ENCODE assay signal across 9 cellular contexts in genomic region chr1:198932351-198932991, GRCh38.
DNase-seq lines count a peak whose midpoint lies in the region; ATAC-seq and TF ChIP-seq lines count a peak whose summit lies in the region.
"Had no signal": no experiment of that assay in that cellular context is flagged by ENCODE, and none has a peak within 500 bp of the region (broad histone marks: within the 10 kb centered on the region; RNA-seq: fewer than 3 reads in every experiment).

No MANE protein-coding gene starts in this region.

- H3K9me3 ChIP-seq in Loucy (ENCODE audit: insufficient read depth, low read depth, low read length) (no peaks in the 10 kb centered on the region), adipocyte (ENCODE audit: control insufficient read depth, low read length) (no peaks in the 10 kb centered on the region), gastroesophageal sphincter (no peaks in the 10 kb centered on the region)

- H3F3A ChIP-seq in Loucy (ENCODE audit: low read depth), result peaks cover 34% of the 10 kb centered on the region

- H3K27me3 Mint-ChIP-seq in mesothelial cell of epicardium (ENCODE audit: low read depth), result no peaks in the 10 kb centered on the region

- H3K27ac Mint-ChIP-seq in mesothelial cell of epicardium, result peak overlapping the region; percentile 95

- no peak overlapping the region for H3K27ac ChIP-seq in gastroesophageal sphincter

- DNase-seq in Caki2 (ENCODE audit: low read depth), result peak; percentile 59
- DNase-seq in adipocyte (ENCODE audit: low read depth), result peak; percentile 54
- no peak for DNase-seq in mesothelial cell of epicardium (ENCODE audit: low spot score in 2 of 2, unreplicated experiment in 2 of 2)
- no peak for DNase-seq in NCI-H187 treated with DMSO at 0.1 percent for 48 hours (lab: John Stamatoyannopoulos, UW)
- DNase-seq in NCI-H524 treated with DMSO at 0.1 percent for 48 hours (lab: John Stamatoyannopoulos, UW), result no peak
- DNase-seq in GM13976 (ENCODE audit: low spot score), result no peak
- DNase-seq: NCI-H226 had no signal

- peaks cover 75% of the 10 kb centered on the region for H4K20me1 ChIP-seq in Loucy (ENCODE audit: insufficient read depth, low read length, poor library complexity, severe bottlenecking)

- H3K9me3 Mint-ChIP-seq in mesothelial cell of epicardium, result no peaks in the 10 kb centered on the region

- in situ Hi-C loops in Caki2 (cut with HindIII; ENCODE audit: low pct_unique_long_range_greater_than_20kb, low sequenced_read_pairs), result no loop called here
- in situ Hi-C loops in GM13976 (cut with MboI; ENCODE audit: low sequenced_read_pairs, unreplicated experiment), result no loop called here

- TF ChIP-seq CTCF in Loucy (conservative IDR thresholded peaks at IDR 0.05; ENCODE audit: low read length), result no peak
- TF ChIP-seq CTCF in mesothelial cell of epicardium (IDR thresholded peaks at IDR 0.05; ENCODE audit: unreplicated experiment), result no peak
- no peak for TF ChIP-seq CTCF in GM13976 (IDR thresholded peaks at IDR 0.05; ENCODE audit: borderline replicate concordance, control extremely low read depth, extremely low read depth, insufficient read depth, missing control alignments)
- no peak for TF ChIP-seq CTCF in gastroesophageal sphincter (IDR thresholded peaks at IDR 0.05)

- ATAC-seq in gastroesophageal sphincter, result no peak

- H2AFZ ChIP-seq in Loucy (ENCODE audit: low read length), result no peak overlapping the region

- H3K36me3 ChIP-seq in Loucy (ENCODE audit: insufficient read depth, low read length), result peaks cover 50% of the 10 kb centered on the region
- H3K36me3 ChIP-seq in adipocyte (ENCODE audit: control insufficient read depth, insufficient read depth, low read length, severe bottlenecking), result no peaks in the 10 kb centered on the region
- H3K36me3 ChIP-seq in gastroesophageal sphincter, result no peaks in the 10 kb centered on the region

- peaks cover 38% of the 10 kb centered on the region for H3K4me1 Mint-ChIP-seq in mesothelial cell of epicardium

- H3K36me3 Mint-ChIP-seq in mesothelial cell of epicardium, result no peaks in the 10 kb centered on the region

- H3K79me2 ChIP-seq in Loucy (ENCODE audit: insufficient read depth, low read length), result peaks cover 100% of the 10 kb centered on the region

- H3K27me3 ChIP-seq in Loucy (ENCODE audit: insufficient read depth, low read length, poor library complexity, severe bottlenecking), result peaks cover 47% of the 10 kb centered on the region
- H3K27me3 ChIP-seq in adipocyte (replicated peaks; ENCODE audit: control insufficient read depth, insufficient read depth, low read length), result no peaks in the 10 kb centered on the region
- no peaks in the 10 kb centered on the region for H3K27me3 ChIP-seq in gastroesophageal sphincter

- peak overlapping the region; percentile 84 for H3K4me2 ChIP-seq in Loucy (ENCODE audit: low read depth, low read length, poor library complexity, severe bottlenecking)

- H3K4me3 ChIP-seq in Loucy (ENCODE audit: low read length, poor library complexity, severe bottlenecking) (peak overlapping the region; percentile 96), adipocyte (ENCODE audit: low read length) (no peak overlapping the region), gastroesophageal sphincter (no peak overlapping the region)

- peaks cover 20% of the 10 kb centered on the region for H3K4me1 ChIP-seq in Loucy (ENCODE audit: insufficient read depth, low read length, poor library complexity, severe bottlenecking)
- H3K4me1 ChIP-seq in adipocyte (ENCODE audit: control insufficient read depth, insufficient read depth, low read length), result peaks cover 30% of the 10 kb centered on the region
- H3K4me1 ChIP-seq in gastroesophageal sphincter, result peaks cover 0 to 28% (median 6%) of the 10 kb centered on the region in 3 donors

- H3K9me2 ChIP-seq in Loucy (replicated peaks; ENCODE audit: low read depth, low read length), result no peaks in the 10 kb centered on the region

- no peak for TF ChIP-seq EP300 in gastroesophageal sphincter (IDR thresholded peaks at IDR 0.05)

- no peak for TF ChIP-seq POLR2A in gastroesophageal sphincter (IDR thresholded peaks at IDR 0.05)

- 59 to 64% methylated on average over 4 to 6 of the region's 6 CpGs for WGBS in gastroesophageal sphincter (ENCODE audit: low coverage in 1 of 2), 2 donors

- peak overlapping the region; percentile 59 for H3K4me3 Mint-ChIP-seq in mesothelial cell of epicardium

- H3K9ac ChIP-seq in Loucy (ENCODE audit: low read depth, low read length, poor library complexity, severe bottlenecking) (peak overlapping the region; percentile 99), adipocyte (ENCODE audit: low read length) (no peak overlapping the region)

Comparison
In these comparisons a context has a peak if more than half of its experiments do, and no peak if none do; other contexts are left out.
1. DNase-seq: peak in Caki2 (single experiment) and adipocyte (single experiment); none in mesothelial cell of epicardium (0 of 2), NCI-H187 treated with DMSO at 0.1 percent for 48 hours (single experiment), NCI-H524 treated with DMSO at 0.1 percent for 48 hours (single experiment) and GM13976 (single experiment).